ENCODE assay signal across 16 cellular contexts in the genomic region with DNA sequence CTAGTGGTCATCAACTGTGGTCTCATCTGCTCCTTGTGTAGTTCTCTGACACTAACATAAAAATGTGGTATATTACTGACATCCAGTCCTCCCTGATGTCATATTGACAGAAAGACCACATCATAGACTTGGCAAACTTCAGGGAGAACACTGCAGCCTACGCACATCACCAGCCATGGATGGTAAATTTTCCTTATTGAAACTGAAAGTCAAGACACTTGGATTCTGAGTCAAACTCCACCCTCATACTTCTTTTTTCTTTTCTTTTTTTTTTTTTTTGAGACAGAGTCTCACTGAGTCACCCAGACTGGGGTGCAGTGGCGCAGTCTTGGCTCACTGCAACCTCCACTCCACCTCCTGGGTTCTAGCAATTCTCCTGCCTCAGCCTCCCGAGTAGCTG. TPM values are rescaled to one million over a fixed set of nuclear protein-coding genes. Genes with fewer than 3 reads are reported as not detected.
DNase-seq lines count a peak whose midpoint lies in the region; ATAC-seq and TF ChIP-seq lines count a peak whose summit lies in the region.
"Had no signal": no experiment of that assay in that cellular context is flagged by ENCODE, and none has a peak within 500 bp of the region (broad histone marks: within the 10 kb centered on the region; RNA-seq: fewer than 3 reads in every experiment).

No MANE protein-coding gene starts in this region.

- H3K4me1 Mint-ChIP-seq in activated CD4-positive, alpha-beta T cell treated with anti-CD3 and anti-CD28 coated beads for 36 hours: peaks cover 11% of the 10 kb centered on the region
- peaks cover 12% of the 10 kb centered on the region for H3K4me1 Mint-ChIP-seq in activated CD4-positive, alpha-beta T cell treated with anti-CD3 and anti-CD28 coated beads, Interleukin-2, amount 10 ng/mL, durations not matched to agents 7 days and 5 days

- POLR2A ChIA-PET in activated CD4-positive, alpha-beta T cell treated with anti-CD3 and anti-CD28 coated beads for 36 hours (lab: Charles Lee): no interaction called here
- POLR2A ChIA-PET in activated CD4-positive, alpha-beta T cell treated with anti-CD3 and anti-CD28 coated beads, Interleukin-2, amount 10 ng/mL, durations not matched to agents 7 days and 5 days (lab: Charles Lee): no interaction called here
- POLR2A ChIA-PET in OCI-LY7 (lab: Charles Lee): no interaction called here

- H3K36me3 ChIP-seq in GM23248 (ENCODE audit: low read depth) (0 out of 2 replicates have a peak, but pooled peaks cover 4% of the 10 kb centered on the region), OCI-LY7 (ENCODE audit: insufficient read depth, low read length) (peaks cover 10% of the 10 kb centered on the region), suprapubic skin (peaks cover 11% of the 10 kb centered on the region)

- H3K27ac Mint-ChIP-seq in activated CD4-positive, alpha-beta T cell treated with anti-CD3 and anti-CD28 coated beads for 36 hours: peak overlapping the region; percentile 56
- H3K27ac Mint-ChIP-seq in activated CD4-positive, alpha-beta T cell treated with anti-CD3 and anti-CD28 coated beads, Interleukin-2, amount 10 ng/mL, durations not matched to agents 7 days and 5 days: no peak overlapping the region
- H3K27ac Mint-ChIP-seq in activated naive CD4-positive, alpha-beta T cell treated with anti-CD3 and anti-CD28 coated beads, Interleukin-2, amount 50 U/mL, for 72 hours: peak overlapping the region in 1 of 2 donors; percentile 53

- H3K79me2 ChIP-seq in GM23248 (ENCODE audit: insufficient read depth) (no peaks in the 10 kb centered on the region; the same call in 1 of the 2 replicates), OCI-LY7 (ENCODE audit: insufficient read depth, low read depth, low read length) (no peaks in the 10 kb centered on the region)

- intact Hi-C loops in activated CD4-positive, alpha-beta T cell treated with anti-CD3 and anti-CD28 coated beads for 36 hours (cut with DNase I, micrococcal nuclease): loop anchor here in 1 of 2 experiments (1.0 kb wide), 2 partner anchors 74 to 147 kb away; a partner anchor contains a TSS
- intact Hi-C loops in OCI-LY7 (cut with micrococcal nuclease; ENCODE audit: unreplicated experiment): no loop called here

- no peak for TF ChIP-seq EP300 in suprapubic skin (IDR thresholded peaks at IDR 0.05)

- no peaks in the 10 kb centered on the region for H4K20me1 ChIP-seq in GM23248 (ENCODE audit: insufficient read depth)
- H4K20me1 ChIP-seq in OCI-LY7 (ENCODE audit: insufficient read depth, low read length): no peaks in the 10 kb centered on the region

- no peak overlapping the region for H3K27ac ChIP-seq in GM23248
- H3K27ac ChIP-seq in OCI-LY7 (ENCODE audit: low read depth, low read length, poor library complexity, severe bottlenecking): no peak overlapping the region
- H3K27ac ChIP-seq in suprapubic skin: no peak overlapping the region
- H3K27ac ChIP-seq: SJCRH30 had no signal

- H3K9me3 ChIP-seq in GM23248 (ENCODE audit: low read depth) (no peaks in the 10 kb centered on the region), OCI-LY7 (ENCODE audit: low read length) (no peaks in the 10 kb centered on the region), suprapubic skin (no peaks in the 10 kb centered on the region)
- H3K9me3 ChIP-seq: heart left ventricle had no signal

- H3K4me3 ChIP-seq in GM23248: no peak overlapping the region
- H3K4me3 ChIP-seq in OCI-LY7 (ENCODE audit: low read depth, low read length, poor library complexity, severe bottlenecking): no peak overlapping the region
- H3K4me3 ChIP-seq in suprapubic skin: no peak overlapping the region
- H3K4me3 ChIP-seq: heart left ventricle, SJCRH30 had no signal

- H3K27me3 ChIP-seq in GM23248 (replicated peaks; ENCODE audit: insufficient read depth) (no peaks in the 10 kb centered on the region), suprapubic skin (no peaks in the 10 kb centered on the region)
- H3K27me3 ChIP-seq: heart left ventricle, SJCRH30 had no signal

- in situ Hi-C loops in GM23248 (cut with MboI): no loop called here

- H3F3A ChIP-seq in GM23248 (ENCODE audit: insufficient read depth): no peaks in the 10 kb centered on the region

- 95 to 97% methylated on average over 3 of the region's 3 CpGs for WGBS in GM23248 (ENCODE audit: low coverage in 1 of 2, low lambda C conversion rate in 2 of 2, missing lambda C conversion rate in 2 of 2), 2 experiments
- whole genome bisulfite sequencing in suprapubic skin: 83% methylated on average over 3 of the region's 3 CpGs

- CTCF ChIA-PET in activated CD4-positive, alpha-beta T cell treated with anti-CD3 and anti-CD28 coated beads for 36 hours (lab: Charles Lee): interaction anchor here (0.8 kb wide), 1 partner anchor 9 kb away, joined by 3 read pairs; no protein-coding TSS in a partner anchor
- CTCF ChIA-PET in activated CD4-positive, alpha-beta T cell treated with anti-CD3 and anti-CD28 coated beads, Interleukin-2, amount 10 ng/mL, durations not matched to agents 7 days and 5 days (lab: Charles Lee): interaction anchor here (1.1 kb wide), 1 partner anchor 34 kb away, joined by 3 read pairs; no protein-coding TSS in a partner anchor
- CTCF ChIA-PET in OCI-LY7 (lab: Charles Lee; ENCODE audit: unreplicated experiment): no interaction called here

- peak; percentile 90 for ATAC-seq in activated CD4-positive, alpha-beta T cell treated with anti-CD3 and anti-CD28 coated beads for 36 hours
- peak; percentile 94 to 98 for ATAC-seq in activated naive CD4-positive, alpha-beta T cell treated with anti-CD3 and anti-CD28 coated beads, Interleukin-2, amount 50 U/mL, for 72 hours
- ATAC-seq: heart left ventricle, sciatic nerve had no signal

- peaks cover 11% of the 10 kb centered on the region for H3K36me3 Mint-ChIP-seq in activated CD4-positive, alpha-beta T cell treated with anti-CD3 and anti-CD28 coated beads for 36 hours (ENCODE audit: low read depth)
- peaks cover 13% of the 10 kb centered on the region for H3K36me3 Mint-ChIP-seq in activated CD4-positive, alpha-beta T cell treated with anti-CD3 and anti-CD28 coated beads, Interleukin-2, amount 10 ng/mL, durations not matched to agents 7 days and 5 days (ENCODE audit: low read depth)
- peaks cover 0 to 13% of the 10 kb centered on the region in 2 donors for H3K36me3 Mint-ChIP-seq in activated naive CD4-positive, alpha-beta T cell treated with anti-CD3 and anti-CD28 coated beads, Interleukin-2, amount 50 U/mL, for 72 hours

- H3K9me2 ChIP-seq in GM23248 (ENCODE audit: insufficient read depth) (no peaks in the 10 kb centered on the region), OCI-LY7 (ENCODE audit: insufficient read depth, low read length) (no peaks in the 10 kb centered on the region)

- TF ChIP-seq CTCF in OCI-LY7 (conservative IDR thresholded peaks at IDR 0.05; ENCODE audit: low read length) (no peak), suprapubic skin (IDR thresholded peaks at IDR 0.05) (no peak)

- H3K4me2 ChIP-seq in GM23248 (ENCODE audit: unreplicated experiment) (no peak overlapping the region), OCI-LY7 (ENCODE audit: low read length) (no peak overlapping the region)

- no peak overlapping the region for H3K4me3 Mint-ChIP-seq in activated CD4-positive, alpha-beta T cell treated with anti-CD3 and anti-CD28 coated beads for 36 hours
- H3K4me3 Mint-ChIP-seq in activated CD4-positive, alpha-beta T cell treated with anti-CD3 and anti-CD28 coated beads, Interleukin-2, amount 10 ng/mL, durations not matched to agents 7 days and 5 days: no peak overlapping the region
- H3K4me3 Mint-ChIP-seq: CD8-positive, alpha-beta memory T cell had no signal

- no TSS peak for BruUV-seq in OCI-LY7 (replicated peaks; lab: Mats Ljungman, UMichigan)

- no peak overlapping the region for H2AFZ ChIP-seq in GM23248
- no peak overlapping the region for H2AFZ ChIP-seq in OCI-LY7 (ENCODE audit: low read length)

- H3K9ac ChIP-seq in GM23248: no peak overlapping the region

- no peaks in the 10 kb centered on the region for H3K27me3 Mint-ChIP-seq in activated CD4-positive, alpha-beta T cell treated with anti-CD3 and anti-CD28 coated beads for 36 hours
- H3K27me3 Mint-ChIP-seq in activated CD4-positive, alpha-beta T cell treated with anti-CD3 and anti-CD28 coated beads, Interleukin-2, amount 10 ng/mL, durations not matched to agents 7 days and 5 days: no peaks in the 10 kb centered on the region
- H3K27me3 Mint-ChIP-seq: CD8-positive, alpha-beta memory T cell had no signal

- DNase-seq in activated CD4-positive, alpha-beta T cell treated with anti-CD3 and anti-CD28 coated beads for 36 hours: peak; percentile 56
- DNase-seq in activated CD4-positive, alpha-beta T cell treated with anti-CD3 and anti-CD28 coated beads, Interleukin-2, amount 10 ng/mL, durations not matched to agents 7 days and 5 days: no peak
- DNase-seq in GM23248: peak; percentile 32
- DNase-seq in activated naive CD4-positive, alpha-beta T cell treated with anti-CD3 and anti-CD28 coated beads, Interleukin-2, amount 50 U/mL, for 72 hours (ENCODE audit: low spot score in 2 of 2): peak; percentile 10 to 65
- DNase-seq in stimulated activated CD4-positive, alpha-beta T cell treated with anti-CD3 and anti-CD28 coated beads, Interleukin-15, amount 100 ng/mL, for 24 hours: peak; percentile 58
- DNase-seq in OCI-LY7 (ENCODE audit: low spot score): no peak
- DNase-seq in HK-2 (ENCODE audit: unreplicated experiment): no peak
- no peak for DNase-seq in suprapubic skin (ENCODE audit: low spot score in 2 of 2)
- DNase-seq: CD8-positive, alpha-beta memory T cell; heart left ventricle; midbrain; NCI-H2227 treated with DMSO at 0.1 percent for 48 hours; SJCRH30; substantia nigra; T1000 had no signal

- H3K4me1 ChIP-seq in GM23248 (ENCODE audit: insufficient read depth): no peaks in the 10 kb centered on the region
- H3K4me1 ChIP-seq in OCI-LY7 (ENCODE audit: insufficient read depth, low read length, poor library complexity, severe bottlenecking): no peaks in the 10 kb centered on the region
- no peaks in the 10 kb centered on the region for H3K4me1 ChIP-seq in suprapubic skin
- H3K4me1 ChIP-seq: SJCRH30 had no signal

- no peak for TF ChIP-seq POLR2A in suprapubic skin (IDR thresholded peaks at IDR 0.05)

- H3K9me3 Mint-ChIP-seq in activated CD4-positive, alpha-beta T cell treated with anti-CD3 and anti-CD28 coated beads for 36 hours (ENCODE audit: low read depth): no peaks in the 10 kb centered on the region
- H3K9me3 Mint-ChIP-seq in activated CD4-positive, alpha-beta T cell treated with anti-CD3 and anti-CD28 coated beads, Interleukin-2, amount 10 ng/mL, durations not matched to agents 7 days and 5 days: no peaks in the 10 kb centered on the region
- H3K9me3 Mint-ChIP-seq in activated naive CD4-positive, alpha-beta T cell treated with anti-CD3 and anti-CD28 coated beads, Interleukin-2, amount 50 U/mL, for 72 hours: no peaks in the 10 kb centered on the region
- H3K9me3 Mint-ChIP-seq: CD8-positive, alpha-beta memory T cell had no signal

RNA-seq across cellular contexts. Expression of a gene that starts 25.4 kb away (rescaled TPM):
- 10 to 100 TPM; 24.8 to 27.5 TPM for total RNA-seq in activated CD4-positive, alpha-beta T cell treated with anti-CD3 and anti-CD28 coated beads for 36 hours
- total RNA-seq in activated CD4-positive, alpha-beta T cell treated with anti-CD3 and anti-CD28 coated beads, Interleukin-2, amount 10 ng/mL, durations not matched to agents 7 days and 5 days: 10 to 100 TPM; 32.8 to 41.2 TPM
- total RNA-seq in GM23248 (2014; rRNA removed; shearing (Covaris generic)): 19.8 and 20.2 TPM in 2 replicates
- polyA plus RNA-seq in GM23248 (2016; fragmentation: Nextera tagmentation; extraction: Ambion mirVana): 23.3 and 26.6 TPM in 2 replicates
- total RNA-seq in activated naive CD4-positive, alpha-beta T cell treated with anti-CD3 and anti-CD28 coated beads, Interleukin-2, amount 50 U/mL, for 72 hours: 10 to 100 TPM; 28.8 to 42.1 TPM
- 10.1 and 14.4 TPM in 2 replicates for total RNA-seq in OCI-LY7 (2014; rRNA removed; shearing (Covaris generic))
- total RNA-seq in OCI-LY7 (2022): 22.1 and 25.0 TPM in 2 replicates
- total RNA-seq in suprapubic skin: 10 to 100 TPM; 19.2 to 24.2 (median 22.7) TPM

RNA-seq across cellular contexts. Expression of a gene that starts 53.1 kb away (rescaled TPM):
- 10 to 100 TPM; 20.4 to 20.7 TPM for total RNA-seq in activated CD4-positive, alpha-beta T cell treated with anti-CD3 and anti-CD28 coated beads for 36 hours
- 10 to 100 TPM; 33.5 to 35.3 TPM for total RNA-seq in activated CD4-positive, alpha-beta T cell treated with anti-CD3 and anti-CD28 coated beads, Interleukin-2, amount 10 ng/mL, durations not matched to agents 7 days and 5 days
- total RNA-seq in GM23248 (2014; rRNA removed; shearing (Covaris generic)): 13.0 and 18.3 TPM in 2 replicates
- polyA plus RNA-seq in GM23248 (2016; fragmentation: Nextera tagmentation; extraction: Ambion mirVana): 15.6 and 16.3 TPM in 2 replicates
- 10 to 100 TPM; 29.3 to 37.8 TPM for total RNA-seq in activated naive CD4-positive, alpha-beta T cell treated with anti-CD3 and anti-CD28 coated beads, Interleukin-2, amount 50 U/mL, for 72 hours
- total RNA-seq in OCI-LY7 (2014; rRNA removed; shearing (Covaris generic)): 37.6 and 38.3 TPM in 2 replicates
- total RNA-seq in OCI-LY7 (2022) (33.0 and 36.8 TPM in 2 replicates), suprapubic skin (10 to 100 TPM in 1 of 4 donors, 1 to 10 TPM in 3; 6.7 to 13.5 (median 9.6) TPM)

Comparison
In these comparisons a context has a peak if more than half of its experiments do, and no peak if none do; other contexts are left out.
1. DNase-seq: peak in activated CD4-positive, alpha-beta T cell treated with anti-CD3 and anti-CD28 coated beads for 36 hours (single experiment), GM23248 (single experiment), activated naive CD4-positive, alpha-beta T cell treated with anti-CD3 and anti-CD28 coated beads, Interleukin-2, amount 50 U/mL, for 72 hours (2 of 2) and stimulated activated CD4-positive, alpha-beta T cell treated with anti-CD3 and anti-CD28 coated beads, Interleukin-15, amount 100 ng/mL, for 24 hours (single experiment); none in activated CD4-positive, alpha-beta T cell treated with anti-CD3 and anti-CD28 coated beads, Interleukin-2, amount 10 ng/mL, durations not matched to agents 7 days and 5 days (single experiment), OCI-LY7 (single experiment), HK-2 (single experiment) and suprapubic skin (0 of 2).